Comparison of ENCODE assay signal across 22 cellular contexts in genomic region chr5:133317558-133317957, GRCh38.
DNase-seq lines count a peak whose midpoint lies in the region; ATAC-seq and TF ChIP-seq lines count a peak whose summit lies in the region.
"Had no signal": no experiment of that assay in that cellular context is flagged by ENCODE, and none has a peak within 500 bp of the region (broad histone marks: within the 10 kb centered on the region; RNA-seq: fewer than 3 reads in every experiment).

No MANE protein-coding gene starts in this region.

- POLR2A ChIA-PET in WTC11 (lab: Charles Lee) = no interaction called here

- no peaks in the 10 kb centered on the region for H3K9me3 ChIP-seq in left ventricle myocardium inferior (replicated peaks)
- no peaks in the 10 kb centered on the region for H3K9me3 ChIP-seq in Karpas-422 (ENCODE audit: low read length)
- no peaks in the 10 kb centered on the region for H3K9me3 ChIP-seq in neuronal stem cell (replicated peaks in 1 of 2; ENCODE audit: control insufficient read depth in 2 of 2, insufficient read depth in 1 of 2, low read depth in 1 of 2, low read length in 2 of 2)
- H3K9me3 ChIP-seq: A549, Caco-2 had no signal

- H2BK120ac ChIP-seq in neuronal stem cell (ENCODE audit: low read depth, low read length) = no peak overlapping the region

- no peak overlapping the region for H3K4me2 ChIP-seq in Karpas-422 (ENCODE audit: low read depth, low read length, poor library complexity, severe bottlenecking)
- H3K4me2 ChIP-seq in neuronal stem cell (ENCODE audit: insufficient read depth, low read length, poor library complexity, severe bottlenecking) = no peak overlapping the region
- H3K4me2 ChIP-seq: A549 had no signal

- H3K27me3 ChIP-seq in left ventricle myocardium inferior (ENCODE audit: low read depth) = peaks cover 48% of the 10 kb centered on the region
- H3K27me3 ChIP-seq in Karpas-422 (ENCODE audit: low read length) = no peaks in the 10 kb centered on the region
- peaks cover 0 to 22% (median 0%) of the 10 kb centered on the region in 3 experiments for H3K27me3 ChIP-seq in neuronal stem cell (ENCODE audit: control insufficient read depth in 3 of 3, insufficient read depth in 3 of 3, low read depth in 1 of 3, low read length in 3 of 3)

- H3K36me3 Mint-ChIP-seq in WTC11 = no peaks in the 10 kb centered on the region
- no peaks in the 10 kb centered on the region for H3K36me3 Mint-ChIP-seq in natural killer cell treated with Interleukin-12 subunit alpha and Interleukin-12 subunit beta and Interleukin-15 and Interleukin-18, amount 100 ng/mL, for 72 hours
- H3K36me3 Mint-ChIP-seq: T-cell had no signal

- no peak overlapping the region for H4K8ac ChIP-seq in neuronal stem cell (ENCODE audit: low read depth, low read length)

- H3K27me3 Mint-ChIP-seq in WTC11 (ENCODE audit: low read depth) = peaks cover 3% of the 10 kb centered on the region; the same call in 1 of the 2 replicates
- H3K27me3 Mint-ChIP-seq in natural killer cell treated with Interleukin-12 subunit alpha and Interleukin-12 subunit beta and Interleukin-15 and Interleukin-18, amount 100 ng/mL, for 72 hours = peaks cover 0 to 2% of the 10 kb centered on the region in 2 donors
- H3K27me3 Mint-ChIP-seq: CD4-positive, alpha-beta T cell; T-cell had no signal

- no peak overlapping the region for H3K4ac ChIP-seq in neuronal stem cell (ENCODE audit: low read length)

- H3K79me2 ChIP-seq in Karpas-422 (ENCODE audit: low read length) = no peaks in the 10 kb centered on the region

- peak; percentile 29 for ATAC-seq in Right ventricle myocardium superior (ENCODE audit: poor library complexity)
- ATAC-seq in WTC11 = peak; percentile 11; the same call in 1 of the 2 replicates
- no peak for ATAC-seq in natural killer cell treated with Interleukin-12 subunit alpha and Interleukin-12 subunit beta and Interleukin-15 and Interleukin-18, amount 100 ng/mL, for 72 hours
- ATAC-seq: SK-N-SH treated with all-trans-retinoic acid at 6 μM for 48 hours, T-cell had no signal

- no peak for DNase-seq in Right ventricle myocardium superior
- no peak for DNase-seq in left ventricle myocardium inferior
- DNase-seq in Karpas-422 = peak; percentile 52
- DNase-seq in WTC11 (ENCODE audit: low spot score) = no peak
- no peak for DNase-seq in neuronal stem cell (ENCODE audit: low spot score)
- no peak for DNase-seq in NCI-H128 (lab: John Stamatoyannopoulos, UW; ENCODE audit: unreplicated experiment)
- DNase-seq in retina = no peak
- DNase-seq in natural killer cell treated with Interleukin-12 subunit alpha and Interleukin-12 subunit beta and Interleukin-15 and Interleukin-18, amount 100 ng/mL, for 72 hours (ENCODE audit: low spot score) = no peak
- DNase-seq: Caco-2; CD4-positive, alpha-beta T cell; EL; KG1; MV-4-11; NCI-H1436; NCI-H2029; NCI-H2171; NCI-H446; NCI-H526 treated with DMSO at 0.1 percent for 48 hours; SHP77; T-cell had no signal

- H2BK15ac ChIP-seq in neuronal stem cell (ENCODE audit: low read length) = no peak overlapping the region

- intact Hi-C loops in Right ventricle myocardium superior (cut with DNase I) (no loop called here), left ventricle myocardium inferior (cut with micrococcal nuclease) (no loop called here)

- H3K4me3 ChIP-seq in left ventricle myocardium inferior (no peak overlapping the region), Karpas-422 (ENCODE audit: low read length) (no peak overlapping the region), neuronal stem cell (ENCODE audit: low read length in 2 of 2) (no peak overlapping the region)
- H3K4me3 ChIP-seq: A549 had no signal

- no peak overlapping the region for H3K23ac ChIP-seq in neuronal stem cell (ENCODE audit: low read depth, low read length, poor library complexity)

- no CpG with 5 or more reads among the region's 1 CpG for WGBS in neuronal stem cell (ENCODE audit: extremely low coverage in 2 of 2, insufficient read length in 2 of 2, insufficient replicate concordance in 1 of 2), 2 donors

- H3K4me3 Mint-ChIP-seq in WTC11 = no peak overlapping the region
- H3K4me3 Mint-ChIP-seq in natural killer cell treated with Interleukin-12 subunit alpha and Interleukin-12 subunit beta and Interleukin-15 and Interleukin-18, amount 100 ng/mL, for 72 hours = no peak overlapping the region
- H3K4me3 Mint-ChIP-seq: CD4-positive, alpha-beta T cell; T-cell had no signal

- H3K14ac ChIP-seq in neuronal stem cell (ENCODE audit: low read length) = no peak overlapping the region

- H3K9ac ChIP-seq in Karpas-422 (ENCODE audit: low read length) = no peak overlapping the region
- H3K9ac ChIP-seq in neuronal stem cell (ENCODE audit: low read depth, low read length, poor library complexity) = no peak overlapping the region

- H3K27ac ChIP-seq in left ventricle myocardium inferior (replicated peaks) (no peak overlapping the region), Karpas-422 (ENCODE audit: low read length) (no peak overlapping the region), neuronal stem cell (replicated peaks; ENCODE audit: low read length) (no peak overlapping the region)
- H3K27ac ChIP-seq: A549 had no signal

- peaks cover 37% of the 10 kb centered on the region for H3K4me1 Mint-ChIP-seq in WTC11
- peaks cover 0 to 10% of the 10 kb centered on the region in 2 donors for H3K4me1 Mint-ChIP-seq in natural killer cell treated with Interleukin-12 subunit alpha and Interleukin-12 subunit beta and Interleukin-15 and Interleukin-18, amount 100 ng/mL, for 72 hours (ENCODE audit: low read depth in 2 of 2)

- H3K4me1 ChIP-seq in left ventricle myocardium inferior (no peaks in the 10 kb centered on the region), Karpas-422 (ENCODE audit: low read length) (no peaks in the 10 kb centered on the region), neuronal stem cell (ENCODE audit: control insufficient read depth in 2 of 2, insufficient read depth in 1 of 2, low read depth in 1 of 2, low read length in 2 of 2) (peaks cover 0 to 13% of the 10 kb centered on the region in 2 donors)
- H3K4me1 ChIP-seq: A549, Caco-2 had no signal

- no peak overlapping the region for H2BK12ac ChIP-seq in neuronal stem cell (ENCODE audit: low read length)

- H3K27ac Mint-ChIP-seq in WTC11 = no peak overlapping the region
- no peak overlapping the region for H3K27ac Mint-ChIP-seq in natural killer cell treated with Interleukin-12 subunit alpha and Interleukin-12 subunit beta and Interleukin-15 and Interleukin-18, amount 100 ng/mL, for 72 hours
- H3K27ac Mint-ChIP-seq: CD4-positive, alpha-beta T cell; T-cell had no signal

- H2BK5ac ChIP-seq in neuronal stem cell (ENCODE audit: low read length) = no peak overlapping the region

- H3K79me1 ChIP-seq in neuronal stem cell (ENCODE audit: low read depth, low read length) = no peaks in the 10 kb centered on the region

- no peaks in the 10 kb centered on the region for H4K20me1 ChIP-seq in Karpas-422 (ENCODE audit: insufficient read depth, low read depth, low read length)

- H3K9me3 Mint-ChIP-seq in WTC11 = no peaks in the 10 kb centered on the region
- no peaks in the 10 kb centered on the region for H3K9me3 Mint-ChIP-seq in natural killer cell treated with Interleukin-12 subunit alpha and Interleukin-12 subunit beta and Interleukin-15 and Interleukin-18, amount 100 ng/mL, for 72 hours
- H3K9me3 Mint-ChIP-seq: CD4-positive, alpha-beta T cell; T-cell had no signal

- H3K36me3 ChIP-seq in left ventricle myocardium inferior = no peaks in the 10 kb centered on the region
- no peaks in the 10 kb centered on the region for H3K36me3 ChIP-seq in Karpas-422 (ENCODE audit: insufficient read depth, low read length)
- no peaks in the 10 kb centered on the region for H3K36me3 ChIP-seq in neuronal stem cell (replicated peaks in 1 of 2; ENCODE audit: control insufficient read depth in 2 of 2, insufficient read depth in 2 of 2, low read length in 2 of 2)

- CTCF ChIA-PET in WTC11 (lab: Charles Lee) = interaction anchor here (0.6 to 3.0 kb wide), 11 partner anchors 8 to 627 kb away, joined by 3 to 20 read pairs (median 8); no protein-coding TSS in a partner anchor

- no peaks in the 10 kb centered on the region for H3K9me2 ChIP-seq in Karpas-422 (replicated peaks; ENCODE audit: insufficient read depth, low read length)

- H4K91ac ChIP-seq in neuronal stem cell (ENCODE audit: low read depth, low read length, poor library complexity) = no peak overlapping the region

- no peak overlapping the region for H3K18ac ChIP-seq in neuronal stem cell (ENCODE audit: low read length)

- H2AK5ac ChIP-seq in neuronal stem cell (ENCODE audit: low read depth, low read length) = peak overlapping the region; percentile 21

- TF ChIP-seq CTCF in left ventricle myocardium inferior (IDR thresholded peaks at IDR 0.05; ENCODE audit: borderline replicate concordance) (no peak), WTC11 (IDR thresholded peaks at IDR 0.05) (no peak)

- H2AFZ ChIP-seq in Karpas-422 (ENCODE audit: low read length) (no peak overlapping the region), neuronal stem cell (ENCODE audit: low read length) (no peak overlapping the region)

TF ChIP-seq in WTC11, 78 proteins besides CTCF, POLR2A, EP300 and RAD21 (continues in another document):
- no peak for TF ChIP-seq EMX1 (CRISPR knock-in tag; IDR thresholded peaks at IDR 0.05)
- no peak for TF ChIP-seq GRHL2 (CRISPR knock-in tag; IDR thresholded peaks at IDR 0.05; ENCODE audit: insufficient replicate concordance, severe bottlenecking)
- TF ChIP-seq IRF1 (CRISPR knock-in tag; IDR thresholded peaks at IDR 0.05) = no peak
- TF ChIP-seq NR3C1 (CRISPR knock-in tag; conservative IDR thresholded peaks at IDR 0.05; ENCODE audit: low read depth) = no peak
- TF ChIP-seq USF2 (CRISPR knock-in tag; IDR thresholded peaks at IDR 0.05) = no peak

Comparison
In these comparisons a context has a peak if more than half of its experiments do, and no peak if none do; other contexts are left out.
1. ATAC-seq: peak in Right ventricle myocardium superior (single experiment) and WTC11 (single experiment); none in natural killer cell treated with Interleukin-12 subunit alpha and Interleukin-12 subunit beta and Interleukin-15 and Interleukin-18, amount 100 ng/mL, for 72 hours (0 of 2).